Comparison of ENCODE assay signal across 25 cellular contexts in the genomic region with DNA sequence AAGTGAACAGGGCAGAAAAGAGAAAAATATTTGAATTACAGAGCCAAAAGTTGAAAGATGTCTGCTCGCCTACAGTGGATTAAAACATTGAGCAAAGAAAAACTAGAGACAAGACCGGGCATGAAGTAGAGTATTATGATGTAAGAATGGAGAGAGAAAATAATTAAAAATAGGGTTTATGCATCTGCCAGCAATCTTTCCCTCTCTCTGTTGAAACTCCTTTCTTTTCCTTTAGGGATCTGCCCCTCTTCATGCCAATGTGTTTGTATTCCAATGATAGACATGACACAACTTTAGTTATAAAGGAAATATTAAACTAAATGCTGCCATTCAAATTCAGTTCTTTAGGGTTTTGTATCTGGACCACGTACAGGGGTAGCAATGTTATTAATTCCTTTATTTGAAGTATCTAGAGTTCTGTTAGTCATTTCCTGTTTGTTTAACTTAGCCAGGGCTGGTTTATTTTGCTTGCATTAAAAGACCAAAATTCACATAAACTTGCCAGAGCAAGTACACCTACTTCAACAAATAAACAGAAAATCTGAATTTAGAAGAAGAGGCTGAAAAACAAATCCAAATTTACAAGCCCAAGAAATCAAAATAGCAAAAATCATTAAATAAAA.
A peak's percentile ranks its signal among the peaks of the same experiment; 100 is the strongest.
DNase-seq lines count a peak whose midpoint lies in the region; ATAC-seq, FAIRE-seq and TF ChIP-seq lines count a peak whose summit lies in the region.
"Had no signal": no experiment of that assay in that cellular context is flagged by ENCODE, and none has a peak within 500 bp of the region (broad histone marks: within the 10 kb centered on the region; RNA-seq: fewer than 3 reads in every experiment).

No MANE protein-coding gene starts in this region.

- intact Hi-C loops in HepG2 (cut with micrococcal nuclease; ENCODE audit: unreplicated experiment) (no loop called here), natural killer cell (cut with micrococcal nuclease) (no loop called here)
- intact Hi-C loops in activated T-helper 2 cell treated with anti-CD3 and anti-CD28 coated beads, Interferon-gamma antibody, Interleukin-2, Interleukin-4, amounts not matched to agents 10 μg/mL and 5 μg/mL and 100 μg/mL, durations not matched to agents 14 hours and 24 hours and 36 hours (cut with micrococcal nuclease): no loop called here

- no peak for FAIRE-seq in HepG2 (lab: Jason Lieb, UNC)
- FAIRE-seq: D721Med, GM12891 had no signal

- no peak overlapping the region for H3K27ac Mint-ChIP-seq in activated T-helper 2 cell treated with anti-CD3 and anti-CD28 coated beads, Interferon-gamma antibody, Interleukin-2, Interleukin-4, amounts not matched to agents 10 μg/mL and 5 μg/mL and 100 μg/mL, durations not matched to agents 14 hours and 24 hours and 36 hours
- no peak overlapping the region for H3K27ac Mint-ChIP-seq in natural killer cell
- H3K27ac Mint-ChIP-seq: activated B cell treated with CpG ODN at 0.5 μM for 24 hours; activated CD8-positive, alpha-beta T cell treated with anti-CD3 and anti-CD28 coated beads, Interleukin-2, amount 10 ng/mL, durations not matched to agents 7 days and 5 days had no signal

- H4K20me1 ChIP-seq in HepG2 (ENCODE audit: insufficient read depth, low read length): no peaks in the 10 kb centered on the region
- H4K20me1 ChIP-seq in smooth muscle cell (ENCODE audit: low read depth): no peaks in the 10 kb centered on the region
- H4K20me1 ChIP-seq: BLaER1 treated with 17β-estradiol and CSF1 and Interleukin-3, amounts not matched to agents 10 nM and 100 nM had no signal

- in situ Hi-C loops in HepG2 (cut with HindIII; ENCODE audit: extremely low pct_ligation_motif_present, low pct_unique_long_range_greater_than_20kb): no loop called here
- in situ Hi-C loops in astrocyte of the spinal cord (cut with HindIII; ENCODE audit: low sequenced_read_pairs): no loop called here

- no peaks in the 10 kb centered on the region for H3K4me1 Mint-ChIP-seq in activated T-helper 2 cell treated with anti-CD3 and anti-CD28 coated beads, Interferon-gamma antibody, Interleukin-2, Interleukin-4, amounts not matched to agents 10 μg/mL and 5 μg/mL and 100 μg/mL, durations not matched to agents 14 hours and 24 hours and 36 hours (ENCODE audit: low read depth)
- H3K4me1 Mint-ChIP-seq in natural killer cell: no peaks in the 10 kb centered on the region
- H3K4me1 Mint-ChIP-seq: activated B cell treated with CpG ODN at 0.5 μM for 24 hours had no signal

- TF ChIP-seq RAD21 in liver (IDR thresholded peaks at IDR 0.05) (no peak), HepG2 (CRISPR knock-in tag; IDR thresholded peaks at IDR 0.05) (no peak)

- no peaks in the 10 kb centered on the region for H3K36me3 Mint-ChIP-seq in activated T-helper 2 cell treated with anti-CD3 and anti-CD28 coated beads, Interferon-gamma antibody, Interleukin-2, Interleukin-4, amounts not matched to agents 10 μg/mL and 5 μg/mL and 100 μg/mL, durations not matched to agents 14 hours and 24 hours and 36 hours (ENCODE audit: low read depth)
- H3K36me3 Mint-ChIP-seq in natural killer cell: no peaks in the 10 kb centered on the region

- H3K4me3 ChIP-seq in liver (ENCODE audit: low read depth in 1 of 3, low read length in 3 of 3) (no peak overlapping the region), HepG2 (replicated peaks in 1 of 3; ENCODE audit: insufficient read depth in 1 of 3, low read depth in 2 of 3, low read length in 3 of 3) (no peak overlapping the region), astrocyte of the spinal cord (ENCODE audit: low read depth, low read length) (no peak overlapping the region), smooth muscle cell (no peak overlapping the region)
- H3K4me3 ChIP-seq: BLaER1 treated with 17β-estradiol and CSF1 and Interleukin-3, amounts not matched to agents 10 nM and 100 nM; SJSA1 had no signal

- WGBS in liver: 40% methylated on average over 3 of the region's 3 CpGs
- WGBS in HepG2 (ENCODE audit: low lambda C conversion rate): 11% methylated on average over 3 of the region's 3 CpGs
- WGBS in smooth muscle cell (ENCODE audit: low lambda C conversion rate): 44% methylated on average over 3 of the region's 3 CpGs

- CTCF ChIA-PET in HepG2 (lab: Yijun Ruan, JAX; ENCODE audit: low intra/inter-chr PET ratio, low total read pairs): no interaction called here

- H3K4me3 Mint-ChIP-seq in activated T-helper 2 cell treated with anti-CD3 and anti-CD28 coated beads, Interferon-gamma antibody, Interleukin-2, Interleukin-4, amounts not matched to agents 10 μg/mL and 5 μg/mL and 100 μg/mL, durations not matched to agents 14 hours and 24 hours and 36 hours (ENCODE audit: low read depth): no peak overlapping the region
- H3K4me3 Mint-ChIP-seq in natural killer cell: no peak overlapping the region
- H3K4me3 Mint-ChIP-seq: activated B cell treated with CpG ODN at 0.5 μM for 24 hours; activated CD8-positive, alpha-beta T cell treated with anti-CD3 and anti-CD28 coated beads, Interleukin-2, amount 10 ng/mL, durations not matched to agents 7 days and 5 days; activated T-cell treated with anti-CD3 and anti-CD28 coated beads, Interleukin-2, amount 50 U/mL, for 4 hours had no signal

- no peak for ATAC-seq in HepG2
- no peak for ATAC-seq in HG03571 (IDR thresholded peaks at IDR 0.05; ENCODE audit: unreplicated experiment)
- no peak for ATAC-seq in natural killer cell
- ATAC-seq: activated CD8-positive, alpha-beta T cell treated with anti-CD3 and anti-CD28 coated beads, Interleukin-2, amount 10 ng/mL, durations not matched to agents 7 days and 5 days; activated T-cell treated with anti-CD3 and anti-CD28 coated beads, Interleukin-2, amount 50 U/mL, for 4 hours; left colon had no signal

- no peaks in the 10 kb centered on the region for H3K79me2 ChIP-seq in HepG2 (ENCODE audit: insufficient read depth, low read length)
- H3K79me2 ChIP-seq in smooth muscle cell (ENCODE audit: low read depth): no peaks in the 10 kb centered on the region

- H3K27ac ChIP-seq in liver (ENCODE audit: low read depth in 1 of 2, low read length in 2 of 2) (peak overlapping the region; percentile 39 to 41), HepG2 (ENCODE audit: extremely low read length, insufficient read depth, low read length) (no peak overlapping the region), smooth muscle cell (ENCODE audit: low read depth) (peak overlapping the region; percentile 71)
- H3K27ac ChIP-seq: BLaER1 treated with 17β-estradiol and CSF1 and Interleukin-3, amounts not matched to agents 10 nM and 100 nM; brain microvascular endothelial cell; SJSA1 had no signal

- no peak overlapping the region for H3K4me2 ChIP-seq in HepG2 (ENCODE audit: low read depth, low read length)
- H3K4me2 ChIP-seq in smooth muscle cell: peak overlapping the region; percentile 74

- DNase-seq in HepG2 (ENCODE audit: low spot score) (no peak), astrocyte of the spinal cord (ENCODE audit: low read depth, low spot score) (peak; percentile 33), fibroblast of the conjunctiva (ENCODE audit: low read depth) (peak; percentile 9), smooth muscle cell (lab: John Stamatoyannopoulos, UW; ENCODE audit: unreplicated experiment) (no peak), natural killer cell (no peak)
- no peak for DNase-seq in activated T-helper 2 cell treated with anti-CD3 and anti-CD28 coated beads, Interferon-gamma antibody, Interleukin-2, Interleukin-4, amounts not matched to agents 10 μg/mL and 5 μg/mL and 100 μg/mL, durations not matched to agents 14 hours and 24 hours and 36 hours (ENCODE audit: low spot score)
- DNase-seq: 8988T; activated B cell treated with CpG ODN at 0.5 μM for 24 hours; activated CD8-positive, alpha-beta T cell treated with anti-CD3 and anti-CD28 coated beads, Interleukin-2, amount 10 ng/mL, durations not matched to agents 7 days and 5 days; activated naive CD4-positive, alpha-beta T cell treated with anti-CD3 and anti-CD28 coated beads, Interleukin-2, amount 50 U/mL, for 16 hours; activated T-cell treated with anti-CD3 and anti-CD28 coated beads, Interleukin-2, amount 50 U/mL, for 4 hours; brain microvascular endothelial cell; GF-D8; left colon; NCI-H1105; NCI-H748 treated with DMSO at 0.1 percent for 48 hours; nucleus accumbens; stimulated activated naive CD4-positive, alpha-beta T cell treated with Interleukin-2 at 50 U/mL for 16 hours; trophoblast cell had no signal

- H3K4me1 ChIP-seq in liver (ENCODE audit: control insufficient read depth in 4 of 4, insufficient read depth in 4 of 4, low read length in 3 of 4): peaks cover 3 to 17% (median 5%) of the 10 kb centered on the region in 4 donors
- no peaks in the 10 kb centered on the region for H3K4me1 ChIP-seq in HepG2 (ENCODE audit: insufficient read depth, low read length)
- H3K4me1 ChIP-seq in smooth muscle cell (ENCODE audit: low read depth): peaks cover 3% of the 10 kb centered on the region
- H3K4me1 ChIP-seq: SJSA1 had no signal

- TF ChIP-seq POLR2A in HepG2 (IDR thresholded peaks at IDR 0.05; ENCODE audit: insufficient read depth in 1 of 2, low read depth in 2 of 2, low read length in 2 of 2): no peak

- H3K9ac ChIP-seq in liver (ENCODE audit: low read depth in 1 of 2, low read length in 2 of 2) (no peak overlapping the region), HepG2 (ENCODE audit: insufficient read depth, low read depth, low read length) (no peak overlapping the region), smooth muscle cell (ENCODE audit: low read depth) (peak overlapping the region; percentile 18)
- H3K9ac ChIP-seq: BLaER1 treated with 17β-estradiol and CSF1 and Interleukin-3, amounts not matched to agents 10 nM and 100 nM had no signal

- no peaks in the 10 kb centered on the region for H3K9me3 Mint-ChIP-seq in activated T-helper 2 cell treated with anti-CD3 and anti-CD28 coated beads, Interferon-gamma antibody, Interleukin-2, Interleukin-4, amounts not matched to agents 10 μg/mL and 5 μg/mL and 100 μg/mL, durations not matched to agents 14 hours and 24 hours and 36 hours
- H3K9me3 Mint-ChIP-seq in natural killer cell: peaks cover 2 to 4% of the 10 kb centered on the region in 2 donors
- H3K9me3 Mint-ChIP-seq: activated B cell treated with CpG ODN at 0.5 μM for 24 hours; activated T-cell treated with anti-CD3 and anti-CD28 coated beads, Interleukin-2, amount 50 U/mL, for 4 hours had no signal

- H3K27me3 ChIP-seq in liver (ENCODE audit: control insufficient read depth in 4 of 4, insufficient read depth in 4 of 4, low read length in 3 of 4): no peaks in the 10 kb centered on the region
- H3K27me3 ChIP-seq in HepG2 (ENCODE audit: control insufficient read depth in 1 of 2, insufficient read depth in 2 of 2, low read length in 2 of 2): no peaks in the 10 kb centered on the region
- no peaks in the 10 kb centered on the region for H3K27me3 ChIP-seq in smooth muscle cell (ENCODE audit: low read depth)
- H3K27me3 ChIP-seq: BLaER1 treated with 17β-estradiol and CSF1 and Interleukin-3, amounts not matched to agents 10 nM and 100 nM; brain microvascular endothelial cell had no signal

- TF ChIP-seq EP300 in HepG2 (IDR thresholded peaks at IDR 0.05; ENCODE audit: low read depth in 2 of 2, low read length in 2 of 2): no peak
- no peak for TF ChIP-seq EP300 in HepG2 (CRISPR knock-in tag; IDR thresholded peaks at IDR 0.05; ENCODE audit: borderline replicate concordance)

- POLR2A ChIA-PET in HepG2 (lab: Yijun Ruan, JAX): no interaction called here

- no peak overlapping the region for H2AFZ ChIP-seq in HepG2 (ENCODE audit: low read length)
- H2AFZ ChIP-seq in smooth muscle cell (ENCODE audit: low read depth): peak overlapping the region; percentile 73

- H3K27me3 Mint-ChIP-seq in activated T-helper 2 cell treated with anti-CD3 and anti-CD28 coated beads, Interferon-gamma antibody, Interleukin-2, Interleukin-4, amounts not matched to agents 10 μg/mL and 5 μg/mL and 100 μg/mL, durations not matched to agents 14 hours and 24 hours and 36 hours (ENCODE audit: low read depth): no peaks in the 10 kb centered on the region
- no peaks in the 10 kb centered on the region for H3K27me3 Mint-ChIP-seq in natural killer cell (ENCODE audit: low read depth in 2 of 2)
- H3K27me3 Mint-ChIP-seq: activated B cell treated with CpG ODN at 0.5 μM for 24 hours had no signal

- TF ChIP-seq CTCF in liver (IDR thresholded peaks at IDR 0.05; ENCODE audit: low read depth, low read length, missing input control) (no peak), HepG2 (CRISPR knock-in tag; IDR thresholded peaks at IDR 0.05) (no peak), astrocyte of the spinal cord (IDR thresholded peaks at IDR 0.05; ENCODE audit: low read depth, low read length) (no peak), smooth muscle cell (IDR thresholded peaks at IDR 0.05; ENCODE audit: borderline replicate concordance, insufficient read depth, poor library complexity, severe bottlenecking) (no peak), natural killer cell (IDR thresholded peaks at IDR 0.05) (no peak)

- H3K36me3 ChIP-seq in liver (ENCODE audit: control insufficient read depth in 4 of 4, insufficient read depth in 3 of 4, low read depth in 1 of 4, low read length in 3 of 4) (no peaks in the 10 kb centered on the region), HepG2 (replicated peaks in 1 of 2; ENCODE audit: control insufficient read depth in 1 of 2, insufficient read depth in 2 of 2, low read length in 2 of 2) (no peaks in the 10 kb centered on the region), smooth muscle cell (ENCODE audit: low read depth) (no peaks in the 10 kb centered on the region)
- H3K36me3 ChIP-seq: BLaER1 treated with 17β-estradiol and CSF1 and Interleukin-3, amounts not matched to agents 10 nM and 100 nM; brain microvascular endothelial cell; SJSA1 had no signal

- H3F3A ChIP-seq in smooth muscle cell (ENCODE audit: low read depth): no peaks in the 10 kb centered on the region

- H3K9me3 ChIP-seq in liver (ENCODE audit: control insufficient read depth in 4 of 4, low read length in 3 of 4): no peaks in the 10 kb centered on the region
- no peaks in the 10 kb centered on the region for H3K9me3 ChIP-seq in HepG2 (ENCODE audit: low read length)
- H3K9me3 ChIP-seq in smooth muscle cell (replicated peaks; ENCODE audit: low read depth): no peaks in the 10 kb centered on the region
- H3K9me3 ChIP-seq: BLaER1 treated with 17β-estradiol and CSF1 and Interleukin-3, amounts not matched to agents 10 nM and 100 nM; SJSA1 had no signal

- BruUV-seq in HepG2 (replicated peaks; lab: Mats Ljungman, UMichigan): no TSS peak

Comparison
In these comparisons a context has a peak if more than half of its experiments do, and no peak if none do; other contexts are left out.
1. DNase-seq: peak in astrocyte of the spinal cord (single experiment) and fibroblast of the conjunctiva (single experiment); none in HepG2 (single experiment), smooth muscle cell (single experiment), activated T-helper 2 cell treated with anti-CD3 and anti-CD28 coated beads, Interferon-gamma antibody, Interleukin-2, Interleukin-4, amounts not matched to agents 10 μg/mL and 5 μg/mL and 100 μg/mL, durations not matched to agents 14 hours and 24 hours and 36 hours (single experiment) and natural killer cell (single experiment).